ENCODE assay signal across 18 cellular contexts in genomic region chr7:134857958-134858357, GRCh38.
"Had no signal": no experiment of that assay in that cellular context is flagged by ENCODE, and none has a peak within 500 bp of the region (broad histone marks: within the 10 kb centered on the region; RNA-seq: fewer than 3 reads in every experiment).

No MANE protein-coding gene starts in this region.

- H3K4me3 ChIP-seq: coronary artery, gastrocnemius medialis, heart right ventricle, psoas muscle, right lobe of liver, thyroid gland had no signal

- H3K4me3 Mint-ChIP-seq: activated naive CD8-positive, alpha-beta T cell treated with anti-CD3 and anti-CD28 coated beads for 36 hours; activated T-helper 1 cell treated with anti-CD3 and anti-CD28 coated beads, Interleukin-12 subunit alpha, Interleukin-12 subunit beta, Interleukin-2, Interleukin-4 antibody, amounts not matched to agents 30 ng/mL and 10 ng/mL and 1 ng/mL, durations not matched to agents 14 hours and 24 hours and 36 hours; immature natural killer cell; neural crest cell; stimulated activated effector memory CD8-positive, alpha-beta T cell treated with anti-CD3 and anti-CD28 coated beads, Interleukin-12 subunit alpha, Interleukin-12 subunit beta, amount 100 ng/mL, for 72 hours had no signal

- H3K27me3 Mint-ChIP-seq: activated naive CD8-positive, alpha-beta T cell treated with anti-CD3 and anti-CD28 coated beads for 36 hours had no signal

- H3K27ac ChIP-seq: brain microvascular endothelial cell, coronary artery, psoas muscle, right lobe of liver, thyroid gland had no signal

- H3K9me3 ChIP-seq: gastrocnemius medialis, heart right ventricle, psoas muscle, right lobe of liver, thyroid gland had no signal

- H3K27ac Mint-ChIP-seq: activated naive CD8-positive, alpha-beta T cell treated with anti-CD3 and anti-CD28 coated beads for 36 hours; activated T-helper 1 cell treated with anti-CD3 and anti-CD28 coated beads, Interleukin-12 subunit alpha, Interleukin-12 subunit beta, Interleukin-2, Interleukin-4 antibody, amounts not matched to agents 30 ng/mL and 10 ng/mL and 1 ng/mL, durations not matched to agents 14 hours and 24 hours and 36 hours; immature natural killer cell; stimulated activated effector memory CD8-positive, alpha-beta T cell treated with anti-CD3 and anti-CD28 coated beads, Interleukin-12 subunit alpha, Interleukin-12 subunit beta, amount 100 ng/mL, for 72 hours had no signal

- DNase-seq: activated CD4-positive, alpha-beta T cell treated with anti-CD3 and anti-CD28 coated beads, Interleukin-2, amount 50 U/mL, for 4 hours; activated naive CD8-positive, alpha-beta T cell treated with anti-CD3 and anti-CD28 coated beads for 36 hours; amniotic stem cell; brain microvascular endothelial cell; central memory CD4-positive, alpha-beta T cell; erythroblast; gastrocnemius medialis; heart right ventricle; immature natural killer cell; kidney glomerular epithelial cell; psoas muscle; right lobe of liver; stimulated activated CD4-positive, alpha-beta T cell treated with anti-CD3 and anti-CD28 coated beads, Interleukin-4, amount 100 ng/mL, for 24 hours; thyroid gland had no signal

- H3K9me3 Mint-ChIP-seq: immature natural killer cell; stimulated activated effector memory CD8-positive, alpha-beta T cell treated with anti-CD3 and anti-CD28 coated beads, Interleukin-12 subunit alpha, Interleukin-12 subunit beta, amount 100 ng/mL, for 72 hours had no signal

- H3K27me3 ChIP-seq: brain microvascular endothelial cell, gastrocnemius medialis, heart right ventricle, right lobe of liver, thyroid gland had no signal

- H3K4me1 Mint-ChIP-seq: stimulated activated effector memory CD8-positive, alpha-beta T cell treated with anti-CD3 and anti-CD28 coated beads, Interleukin-12 subunit alpha, Interleukin-12 subunit beta, amount 100 ng/mL, for 72 hours had no signal

- H3K36me3 Mint-ChIP-seq: immature natural killer cell; stimulated activated effector memory CD8-positive, alpha-beta T cell treated with anti-CD3 and anti-CD28 coated beads, Interleukin-12 subunit alpha, Interleukin-12 subunit beta, amount 100 ng/mL, for 72 hours had no signal

- ATAC-seq: gastrocnemius medialis; psoas muscle; right lobe of liver; stimulated activated effector memory CD8-positive, alpha-beta T cell treated with anti-CD3 and anti-CD28 coated beads, Interleukin-12 subunit alpha, Interleukin-12 subunit beta, amount 100 ng/mL, for 72 hours had no signal

- H3K36me3 ChIP-seq: gastrocnemius medialis, right lobe of liver, thyroid gland had no signal
